18 cellular contexts compared by ENCODE assay signal in the genomic region with DNA sequence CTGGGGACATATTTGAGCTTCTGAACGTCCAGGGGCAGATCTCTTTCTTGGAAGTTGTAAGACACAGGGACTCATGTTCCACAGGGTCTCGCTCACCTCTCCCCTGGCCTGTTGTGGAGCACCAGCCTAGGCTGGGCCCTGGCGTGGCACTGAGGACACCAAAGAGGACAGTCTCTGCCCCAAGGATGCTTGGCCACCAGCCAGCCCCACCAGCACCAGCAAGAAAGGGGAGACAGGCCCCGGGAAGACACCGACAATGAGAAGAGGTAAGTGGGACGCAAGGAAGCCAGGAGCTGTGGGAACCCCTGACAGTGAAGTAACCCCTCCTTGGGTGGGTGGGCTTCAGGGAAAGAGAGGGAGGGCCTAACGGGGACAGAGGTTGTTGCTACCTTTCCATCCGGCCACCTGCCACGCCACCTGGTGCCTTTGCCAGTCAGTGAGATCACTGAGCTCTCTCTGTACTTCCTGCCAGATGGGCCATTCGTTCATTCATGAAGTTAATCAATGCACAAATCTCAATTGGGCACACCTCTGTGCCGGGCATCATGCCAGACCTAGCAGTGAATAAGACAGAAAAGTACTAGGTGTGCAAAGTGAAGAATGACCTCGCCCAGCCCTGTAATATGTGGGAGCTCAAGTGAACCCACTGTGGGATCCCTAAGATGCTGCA. TPM values are rescaled to one million over a fixed set of nuclear protein-coding genes. Genes with fewer than 3 reads are reported as not detected.
A peak's percentile ranks its signal among the peaks of the same experiment; 100 is the strongest.
DNase-seq lines count a peak whose midpoint lies in the region; FAIRE-seq and TF ChIP-seq lines count a peak whose summit lies in the region.
"Had no signal": no experiment of that assay in that cellular context is flagged by ENCODE, and none has a peak within 500 bp of the region (broad histone marks: within the 10 kb centered on the region; RNA-seq: fewer than 3 reads in every experiment).

No MANE protein-coding gene starts in this region.

- no peaks in the 10 kb centered on the region for H3K36me3 ChIP-seq in breast epithelium
- no peaks in the 10 kb centered on the region for H3K36me3 ChIP-seq in bronchial epithelial cell (ENCODE audit: control insufficient read depth, insufficient read depth, low read length)
- no peaks in the 10 kb centered on the region for H3K36me3 ChIP-seq in transverse colon
- H3K36me3 ChIP-seq: cardiac muscle cell had no signal

- POLR2A ChIA-PET in MCF 10A (lab: Yijun Ruan, JAX): no interaction called here

- TF ChIP-seq POLR2A in breast epithelium (IDR thresholded peaks at IDR 0.05): no peak
- no peak for TF ChIP-seq POLR2A in transverse colon (IDR thresholded peaks at IDR 0.05)

- H3K4me1 Mint-ChIP-seq in MCF 10A (ENCODE audit: insufficient read depth, unreplicated experiment): no peaks in the 10 kb centered on the region
- H3K4me1 Mint-ChIP-seq: endodermal cell had no signal

- no peak overlapping the region for H3K27ac Mint-ChIP-seq in MCF 10A (ENCODE audit: low read depth, unreplicated experiment)
- H3K27ac Mint-ChIP-seq: activated B cell treated with CpG ODN at 0.5 μM for 24 hours, endodermal cell had no signal

- H3K9me3 Mint-ChIP-seq in MCF 10A (ENCODE audit: unreplicated experiment): no peaks in the 10 kb centered on the region
- H3K9me3 Mint-ChIP-seq: activated B cell treated with CpG ODN at 0.5 μM for 24 hours; activated naive CD4-positive, alpha-beta T cell treated with anti-CD3 and anti-CD28 coated beads, Interleukin-2, amount 50 U/mL, for 72 hours; endodermal cell had no signal

- no peaks in the 10 kb centered on the region for H3K4me1 ChIP-seq in breast epithelium
- H3K4me1 ChIP-seq in transverse colon: peaks cover 0 to 11% (median 3%) of the 10 kb centered on the region in 4 donors
- H3K4me1 ChIP-seq: Caco-2 had no signal

- BruUV-seq in MCF 10A (replicated peaks; lab: Mats Ljungman, UMichigan): no TSS peak

- H3K9me3 ChIP-seq in breast epithelium (no peaks in the 10 kb centered on the region), transverse colon (no peaks in the 10 kb centered on the region)
- H3K9me3 ChIP-seq: Caco-2 had no signal

- in situ Hi-C loops in transverse colon (cut with MboI; ENCODE audit: low pct_ligation_motif_present in 1 of 4, low pct_unique_long_range_greater_than_20kb in 1 of 4, low sequenced_read_pairs in 3 of 4): loop anchor here in 1 of 4 donors (25.0 kb wide), 1 partner anchor 316 kb away; the partner anchor contains the start of gene MCM5

- DNase-seq in MCF 10A (ENCODE audit: unreplicated experiment) (peak; percentile 18), breast epithelium (ENCODE audit: low spot score in 2 of 2) (no peak), NCI-H510A (lab: John Stamatoyannopoulos, UW) (peak; percentile 34), bronchial epithelial cell (ENCODE audit: low read depth) (peak; percentile 41), transverse colon (peak; percentile 87), head of caudate nucleus (no peak)
- no peak for DNase-seq in activated CD4-positive, alpha-beta T cell treated with anti-CD3 and anti-CD28 coated beads, Interleukin-2, amount 50 U/mL, for 4 hours
- no peak for DNase-seq in activated CD4-positive, CD25-positive, alpha-beta regulatory T cell (lab: John Stamatoyannopoulos, UW)
- DNase-seq: activated B cell treated with CpG ODN at 0.5 μM for 24 hours, Caco-2, endodermal cell, kidney glomerular epithelial cell, posterior cingulate gyrus had no signal

- no peak overlapping the region for H3K4me3 Mint-ChIP-seq in MCF 10A (ENCODE audit: unreplicated experiment)
- H3K4me3 Mint-ChIP-seq: activated B cell treated with CpG ODN at 0.5 μM for 24 hours, endodermal cell had no signal

- peaks cover 7% of the 10 kb centered on the region for H3K27me3 Mint-ChIP-seq in MCF 10A (ENCODE audit: insufficient read depth, unreplicated experiment)

- CTCF ChIA-PET in MCF 10A (lab: Yijun Ruan, JAX): no interaction called here

- H3K4me3 ChIP-seq in breast epithelium: no peak overlapping the region
- H3K4me3 ChIP-seq in bronchial epithelial cell (ENCODE audit: low read depth, low read length): no peak overlapping the region
- no peak overlapping the region for H3K4me3 ChIP-seq in transverse colon
- H3K4me3 ChIP-seq: cardiac muscle cell had no signal

- H3K27ac ChIP-seq in breast epithelium (no peak overlapping the region), transverse colon (no peak overlapping the region)
- H3K27ac ChIP-seq: cardiac muscle cell, HL-60 had no signal

- WGBS in transverse colon (ENCODE audit: low coverage in 1 of 2), 2 donors: 42 to 53% methylated on average over 6 to 12 of the region's 12 CpGs

- TF ChIP-seq CTCF in MCF 10A (IDR thresholded peaks at IDR 0.05; ENCODE audit: unreplicated experiment) (no peak), breast epithelium (IDR thresholded peaks at IDR 0.05) (no peak), bronchial epithelial cell (IDR thresholded peaks at IDR 0.05; ENCODE audit: insufficient read depth, low read length, severe bottlenecking) (no peak), transverse colon (IDR thresholded peaks at IDR 0.05) (peak in 2 of 5 experiments; percentile 14 to 28)

- no peaks in the 10 kb centered on the region for H3K36me3 Mint-ChIP-seq in MCF 10A (ENCODE audit: insufficient read depth, unreplicated experiment)
- H3K36me3 Mint-ChIP-seq: activated naive CD4-positive, alpha-beta T cell treated with anti-CD3 and anti-CD28 coated beads, Interleukin-2, amount 50 U/mL, for 72 hours had no signal

- intact Hi-C loops in MCF 10A (cut with micrococcal nuclease): no loop called here
- intact Hi-C loops in breast epithelium (cut with DNase I; ENCODE audit: low total_unique reads): no loop called here
- intact Hi-C loops in transverse colon (cut with DNase I; ENCODE audit: low total_unique reads): no loop called here
- intact Hi-C loops in head of caudate nucleus (cut with DNase I): no loop called here

- FAIRE-seq in bronchial epithelial cell (lab: Jason Lieb, UNC): no peak

- H3K27me3 ChIP-seq in breast epithelium: no peaks in the 10 kb centered on the region
- H3K27me3 ChIP-seq in bronchial epithelial cell (ENCODE audit: control insufficient read depth, insufficient read depth, low read length): no peaks in the 10 kb centered on the region
- H3K27me3 ChIP-seq in transverse colon: no peaks in the 10 kb centered on the region
- H3K27me3 ChIP-seq: cardiac muscle cell had no signal

- TF ChIP-seq EP300 in transverse colon (IDR thresholded peaks at IDR 0.05; ENCODE audit: low read depth): no peak

RNA-seq across cellular contexts. Expression of gene APOL5, which starts 11.1 kb away (rescaled TPM):
- total RNA-seq in MCF 10A (2022): not detected in 2 replicates
- total RNA-seq in breast epithelium: not detected
- total RNA-seq in bronchial epithelial cell: not detected in 2 replicates
- total RNA-seq in transverse colon: not detected
- total RNA-seq: activated B cell treated with CpG ODN at 0.5 μM for 24 hours; activated naive CD4-positive, alpha-beta T cell treated with anti-CD3 and anti-CD28 coated beads, Interleukin-2, amount 50 U/mL, for 72 hours; Caco-2; cardiac muscle cell; endodermal cell; glomerular endothelial cell; LHCN-M2 had no signal

Comparison
In these comparisons a context has a peak if more than half of its experiments do, and no peak if none do; other contexts are left out.
1. DNase-seq: peak in MCF 10A (single experiment), NCI-H510A (single experiment), bronchial epithelial cell (single experiment) and transverse colon (single experiment); none in breast epithelium (0 of 2), activated CD4-positive, alpha-beta T cell treated with anti-CD3 and anti-CD28 coated beads, Interleukin-2, amount 50 U/mL, for 4 hours (0 of 2), activated CD4-positive, CD25-positive, alpha-beta regulatory T cell (0 of 4) and head of caudate nucleus (0 of 42).